Comparison of ENCODE assay signal across 18 cellular contexts in genomic region chr19:20858861-20859260, GRCh38.
"Had no signal": no experiment of that assay in that cellular context is flagged by ENCODE, and none has a peak within 500 bp of the region (broad histone marks: within the 10 kb centered on the region; RNA-seq: fewer than 3 reads in every experiment).

No MANE protein-coding gene starts in this region.

- H3K4me1 ChIP-seq: heart left ventricle, spleen, testis, tibial nerve, upper lobe of right lung had no signal

- H3K27ac ChIP-seq: dorsolateral prefrontal cortex, heart left ventricle, neutrophil, spleen, testis, tibial nerve, upper lobe of right lung had no signal

- DNase-seq: cortex of kidney; dorsolateral prefrontal cortex; effector CD8-positive, alpha-beta T cell; heart left ventricle; hippocampal formation; mammary epithelial cell; naive thymus-derived CD4-positive, alpha-beta T cell; nephron progenitor cell; posterior cingulate gyrus; spleen; stimulated activated CD4-positive, alpha-beta T cell treated with anti-CD3 and anti-CD28 coated beads, Interleukin-2, amount 100 ng/mL, for 24 hours; stimulated activated CD4-positive, alpha-beta T cell treated with anti-CD3 and anti-CD28 coated beads, Interleukin-4, amount 100 ng/mL, for 4 hours; stimulated activated naive B cell treated with anti-CD40 and anti-IgM and Interleukin-4, amounts not matched to agents 10 μg/mL and 1 μg/mL and 100 μg/mL, for 72 hours; stimulated activated naive CD8-positive, alpha-beta T cell treated with anti-CD3 and anti-CD28 coated beads, Interleukin-15, amount 100 ng/mL, for 72 hours; testis; upper lobe of right lung had no signal

- H3K27me3 ChIP-seq: dorsolateral prefrontal cortex, heart left ventricle, neutrophil, spleen, testis, tibial nerve, upper lobe of right lung had no signal

- H3K4me3 ChIP-seq: dorsolateral prefrontal cortex, heart left ventricle, spleen, testis, tibial nerve, upper lobe of right lung had no signal

- H3K9me3 ChIP-seq: neutrophil, testis had no signal

- H3K36me3 ChIP-seq: heart left ventricle, neutrophil, spleen, tibial nerve, upper lobe of right lung had no signal
